Comparison of ENCODE assay signal across 8 cellular contexts in the genomic region with DNA sequence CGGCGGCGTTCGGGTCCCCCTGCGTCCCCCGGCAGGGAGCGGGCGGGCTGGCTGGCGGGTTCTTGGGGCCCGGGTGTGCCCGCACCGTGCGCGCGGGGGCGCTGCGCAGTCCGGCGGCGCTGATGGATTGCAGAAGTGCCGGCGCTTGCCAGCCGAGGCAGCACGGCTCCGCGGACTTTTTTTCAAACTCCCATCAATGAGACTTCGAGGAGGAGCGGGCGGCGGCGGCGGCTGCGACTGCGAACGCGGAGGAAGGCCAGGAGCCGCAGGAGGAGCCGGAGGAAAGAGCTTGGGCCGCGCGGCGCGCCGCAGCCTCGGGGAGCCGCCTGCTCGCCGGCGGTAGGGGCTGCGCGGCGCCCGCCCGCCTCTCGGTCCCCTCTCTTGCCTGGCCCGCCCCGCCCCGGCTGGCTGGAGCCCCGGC. TPM values are rescaled to one million over a fixed set of nuclear protein-coding genes. Genes with fewer than 3 reads are reported as not detected.
DNase-seq lines count a peak whose midpoint lies in the region; ATAC-seq and TF ChIP-seq lines count a peak whose summit lies in the region.

A gene (plus strand): TSS at position 119 of the 421 bp plus-strand sequence. CDS start 61,453 bp downstream, outside the sequence.

- H3K4me1 ChIP-seq in GM23248 (ENCODE audit: insufficient read depth), result peaks cover 9% of the 10 kb centered on the region
- peaks cover 32% of the 10 kb centered on the region for H3K4me1 ChIP-seq in left ventricle myocardium inferior
- peaks cover 12% of the 10 kb centered on the region for H3K4me1 ChIP-seq in prostate gland (replicated peaks)

- peaks cover 35% of the 10 kb centered on the region for H3K79me2 ChIP-seq in GM23248 (ENCODE audit: insufficient read depth)

- H3F3A ChIP-seq in GM23248 (ENCODE audit: insufficient read depth), result peaks cover 8% of the 10 kb centered on the region; the same call in 1 of the 2 replicates

- H3K27ac ChIP-seq in C4-2B, result peak within 1 kb of the TSS; percentile 22; the same call in 1 of the 2 replicates
- H3K27ac ChIP-seq in GM23248, result peak within 1 kb of the TSS; percentile 79
- peak within 1 kb of the TSS; percentile 81 for H3K27ac ChIP-seq in left ventricle myocardium inferior (replicated peaks)
- peak within 1 kb of the TSS; percentile 77 to 78 for H3K27ac ChIP-seq in prostate gland

- H3K36me3 ChIP-seq in GM23248 (ENCODE audit: low read depth) (no peaks in the 10 kb centered on the region), left ventricle myocardium inferior (no peaks in the 10 kb centered on the region), prostate gland (no peaks in the 10 kb centered on the region)

- peaks cover 69% of the 10 kb centered on the region for H3K27me3 Mint-ChIP-seq in activated naive CD8-positive, alpha-beta T cell treated with anti-CD3 and anti-CD28 coated beads, Interleukin-2, amount 50 U/mL, for 24 hours

- in situ Hi-C loops in GM23248 (cut with MboI), result no loop called here

- DNase-seq in GM23248, result peak; percentile 96
- DNase-seq in NCI-H510A (lab: John Stamatoyannopoulos, UW), result peak; percentile 87
- peak; percentile 43 for DNase-seq in activated naive CD8-positive, alpha-beta T cell treated with anti-CD3 and anti-CD28 coated beads, Interleukin-2, amount 50 U/mL, for 24 hours
- DNase-seq in left ventricle myocardium inferior, result peak; percentile 72
- DNase-seq in prostate gland (ENCODE audit: low spot score), result peak; percentile 77

- ATAC-seq in activated naive CD8-positive, alpha-beta T cell treated with anti-CD3 and anti-CD28 coated beads, Interleukin-2, amount 50 U/mL, for 24 hours, result peak; percentile 72
- ATAC-seq in HG03520 (IDR thresholded peaks at IDR 0.05; ENCODE audit: unreplicated experiment), result no peak
- no peak for ATAC-seq in HG03469 (IDR thresholded peaks at IDR 0.05; ENCODE audit: unreplicated experiment)

- peak within 1 kb of the TSS; percentile 76 for H3K4me2 ChIP-seq in GM23248 (ENCODE audit: unreplicated experiment)

- TF ChIP-seq POLR2A in prostate gland (IDR thresholded peaks at IDR 0.05), result no peak

- H3K9me3 ChIP-seq in GM23248 (ENCODE audit: low read depth), result no peaks in the 10 kb centered on the region
- H3K9me3 ChIP-seq in left ventricle myocardium inferior (replicated peaks), result no peaks in the 10 kb centered on the region
- no peaks in the 10 kb centered on the region for H3K9me3 ChIP-seq in prostate gland

- H3K4me1 Mint-ChIP-seq in activated naive CD8-positive, alpha-beta T cell treated with anti-CD3 and anti-CD28 coated beads, Interleukin-2, amount 50 U/mL, for 24 hours, result peaks cover 2% of the 10 kb centered on the region

- peak within 1 kb of the TSS; percentile 84 for H3K9ac ChIP-seq in GM23248

- H3K27ac Mint-ChIP-seq in activated naive CD8-positive, alpha-beta T cell treated with anti-CD3 and anti-CD28 coated beads, Interleukin-2, amount 50 U/mL, for 24 hours, result no peak within 1 kb of the TSS

- H3K36me3 Mint-ChIP-seq in activated naive CD8-positive, alpha-beta T cell treated with anti-CD3 and anti-CD28 coated beads, Interleukin-2, amount 50 U/mL, for 24 hours (ENCODE audit: low read depth), result no peaks in the 10 kb centered on the region

- H4K20me1 ChIP-seq in GM23248 (ENCODE audit: insufficient read depth), result no peaks in the 10 kb centered on the region

- H3K4me3 Mint-ChIP-seq in activated naive CD8-positive, alpha-beta T cell treated with anti-CD3 and anti-CD28 coated beads, Interleukin-2, amount 50 U/mL, for 24 hours, result peak within 1 kb of the TSS; percentile 54

- 0 to 1% methylated on average over 29 to 55 of the region's 59 CpGs for WGBS in GM23248 (ENCODE audit: low coverage in 1 of 2, low lambda C conversion rate in 2 of 2, missing lambda C conversion rate in 2 of 2), 2 experiments
- WGBS in prostate gland, result under 1% methylated on average over 49 of the region's 59 CpGs

- intact Hi-C loops in left ventricle myocardium inferior (cut with micrococcal nuclease), result no loop called here
- intact Hi-C loops in prostate gland (cut with DNase I), result loop anchor here (2.0 to 10.0 kb wide), 5 partner anchors 38 to 335 kb away; no protein-coding TSS in a partner anchor

- H3K4me3 ChIP-seq in GM23248, result peak within 1 kb of the TSS; percentile 90
- H3K4me3 ChIP-seq in left ventricle myocardium inferior, result peak within 1 kb of the TSS; percentile 69
- H3K4me3 ChIP-seq in prostate gland, result peak within 1 kb of the TSS; percentile 37 to 48

- H3K9me2 ChIP-seq in GM23248 (ENCODE audit: insufficient read depth), result no peaks in the 10 kb centered on the region

- H3K9me3 Mint-ChIP-seq in activated naive CD8-positive, alpha-beta T cell treated with anti-CD3 and anti-CD28 coated beads, Interleukin-2, amount 50 U/mL, for 24 hours, result no peaks in the 10 kb centered on the region

- peak within 1 kb of the TSS; percentile 90 for H2AFZ ChIP-seq in GM23248

- no peaks in the 10 kb centered on the region for H3K27me3 ChIP-seq in GM23248 (replicated peaks; ENCODE audit: insufficient read depth)
- H3K27me3 ChIP-seq in left ventricle myocardium inferior (ENCODE audit: low read depth), result peaks cover 100% of the 10 kb centered on the region
- no peaks in the 10 kb centered on the region for H3K27me3 ChIP-seq in prostate gland (replicated peaks; ENCODE audit: insufficient read depth)

- TF ChIP-seq CTCF in C4-2B (conservative IDR thresholded peaks at IDR 0.05), result peak; percentile 88
- peak; percentile 76 for TF ChIP-seq CTCF in left ventricle myocardium inferior (IDR thresholded peaks at IDR 0.05; ENCODE audit: borderline replicate concordance)
- peak; percentile 58 to 79 (median 64) for TF ChIP-seq CTCF in prostate gland (IDR thresholded peaks at IDR 0.05)

RNA-seq across cellular contexts. Expression of the gene that starts here (rescaled TPM):
- 5.1 and 8.3 TPM in 2 replicates for total RNA-seq in GM23248 (2014; rRNA removed; shearing (Covaris generic))
- 9.0 and 9.6 TPM in 2 replicates for polyA plus RNA-seq in GM23248 (2016; fragmentation: Nextera tagmentation; extraction: Ambion mirVana)
- total RNA-seq in left ventricle myocardium inferior (2.4 TPM), prostate gland (10 to 100 TPM in 1 of 2 donors, 1 to 10 TPM in 1; 3.8 to 16.4 TPM)

Comparison
In these comparisons a context has a peak if more than half of its experiments do, and no peak if none do; other contexts are left out.
1. H3K27ac ChIP-seq: peak in every context shown above with its lines; median percentile 81 in left ventricle myocardium inferior; 79 in GM23248; 78 in prostate gland; 22 in C4-2B.
2. DNase-seq: peak in every context shown above with its lines; median percentile 96 in GM23248; 87 in NCI-H510A; 77 in prostate gland; 72 in left ventricle myocardium inferior; 43 in activated naive CD8-positive, alpha-beta T cell treated with anti-CD3 and anti-CD28 coated beads, Interleukin-2, amount 50 U/mL, for 24 hours.